In genomic region chr2:64669288-64669687, GRCh38 we compare ENCODE assay signal across 1 cellular context.
A peak's percentile ranks its signal among the peaks of the same experiment; 100 is the strongest.
TF ChIP-seq lines count a peak whose summit lies in the region.

No MANE protein-coding gene starts in this region.

TF ChIP-seq in HepG2, 621 proteins besides CTCF, POLR2A, EP300 and RAD21 (continued from another document and continues in another):
- TF ChIP-seq ZNF318 (CRISPR knock-in tag; IDR thresholded peaks at IDR 0.05) = 0 out of 2 replicates have a peak, but pooled peaks have one; percentile 46
- TF ChIP-seq HBP1 (CRISPR knock-in tag; IDR thresholded peaks at IDR 0.05; ENCODE audit: low read depth) = peak; percentile 86
- peak; percentile 75; the same call in 1 of the 2 replicates for TF ChIP-seq RNF219 (CRISPR knock-in tag; IDR thresholded peaks at IDR 0.05)
- TF ChIP-seq SP5 (CRISPR knock-in tag; IDR thresholded peaks at IDR 0.05; ENCODE audit: borderline replicate concordance, low read depth) = peak; percentile 76
- peak; percentile 68 for TF ChIP-seq LCORL (IDR thresholded peaks at IDR 0.05)
- TF ChIP-seq LCORL (CRISPR knock-in tag; IDR thresholded peaks at IDR 0.05) = no peak; the same call in 1 of the 2 replicates
- TF ChIP-seq RCOR2 (CRISPR knock-in tag; IDR thresholded peaks at IDR 0.05) = peak; percentile 78
- no peak for TF ChIP-seq ZNF687 (CRISPR knock-in tag; IDR thresholded peaks at IDR 0.05)
- peak; percentile 51; the same call in 1 of the 2 replicates for TF ChIP-seq KMT2A (CRISPR knock-in tag; IDR thresholded peaks at IDR 0.05)
- TF ChIP-seq THAP11 (CRISPR knock-in tag; IDR thresholded peaks at IDR 0.05) = peak; percentile 79
- TF ChIP-seq ZNF235 (CRISPR knock-in tag; IDR thresholded peaks at IDR 0.05; ENCODE audit: borderline replicate concordance) = no peak
- TF ChIP-seq ZNF264 (CRISPR knock-in tag; IDR thresholded peaks at IDR 0.05) = 0 out of 2 replicates have a peak, but pooled peaks have one; percentile 30
- peak; percentile 83; the same call in 1 of the 2 replicates for TF ChIP-seq BATF2 (CRISPR knock-in tag; IDR thresholded peaks at IDR 0.05)
- peak; percentile 81; the same call in 1 of the 2 replicates for TF ChIP-seq ZNF12 (CRISPR knock-in tag; IDR thresholded peaks at IDR 0.05)
- TF ChIP-seq HMG20A (CRISPR knock-in tag; IDR thresholded peaks at IDR 0.05; ENCODE audit: borderline replicate concordance) = peak; percentile 94; the same call in 1 of the 2 replicates
- peak; percentile 59; the same call in 1 of the 2 replicates for TF ChIP-seq ISL2 (CRISPR knock-in tag; IDR thresholded peaks at IDR 0.05)
- peak; percentile 86 for TF ChIP-seq ELF3 (CRISPR knock-in tag; IDR thresholded peaks at IDR 0.05)
- no peak for TF ChIP-seq GTF3A (CRISPR knock-in tag; conservative IDR thresholded peaks at IDR 0.05)
- peak; percentile 90 for TF ChIP-seq ZNF609 (CRISPR knock-in tag; IDR thresholded peaks at IDR 0.05; ENCODE audit: borderline replicate concordance)
- TF ChIP-seq ZNF644 (CRISPR knock-in tag; IDR thresholded peaks at IDR 0.05; ENCODE audit: low read depth) = peak; percentile 91
- peak; percentile 5; the same call in 1 of the 2 replicates for TF ChIP-seq FOXK2 (IDR thresholded peaks at IDR 0.05)
- TF ChIP-seq ZNF652 (CRISPR knock-in tag; IDR thresholded peaks at IDR 0.05; ENCODE audit: borderline replicate concordance, low read depth) = peak; percentile 18; the same call in 1 of the 2 replicates
- TF ChIP-seq SSRP1 (CRISPR knock-in tag; IDR thresholded peaks at IDR 0.05) = peak; percentile 80
- TF ChIP-seq ETS1 (CRISPR knock-in tag; IDR thresholded peaks at IDR 0.05) = no peak
- TF ChIP-seq NCOA2 (CRISPR knock-in tag; IDR thresholded peaks at IDR 0.05) = peak; percentile 90
- TF ChIP-seq IRF2 (CRISPR knock-in tag; IDR thresholded peaks at IDR 0.05) = peak; percentile 87
- TF ChIP-seq ATF3 (CRISPR knock-in tag; IDR thresholded peaks at IDR 0.05) = peak; percentile 62; the same call in 1 of the 2 replicates
